In genomic region chr14:37594238-37594915, GRCh38 we compare ENCODE assay signal across 8 cellular contexts. TPM values are rescaled to one million over a fixed set of nuclear protein-coding genes. Genes with fewer than 3 reads are reported as not detected.
DNase-seq lines count a peak whose midpoint lies in the region; ATAC-seq, FAIRE-seq and TF ChIP-seq lines count a peak whose summit lies in the region.

No MANE protein-coding gene starts in this region.

- H3K27me3 ChIP-seq in endothelial cell of umbilical vein (ENCODE audit: control insufficient read depth in 2 of 2, insufficient read depth in 2 of 2, low read length in 2 of 2) (peaks cover 73 to 88% of the 10 kb centered on the region in 2 experiments), vagina (peaks cover 53% of the 10 kb centered on the region)

- H4K20me1 ChIP-seq in endothelial cell of umbilical vein (replicated peaks; ENCODE audit: control insufficient read depth, extremely low read depth, insufficient read depth, low read length) = no peaks in the 10 kb centered on the region

- H3K27ac ChIP-seq in endothelial cell of umbilical vein (ENCODE audit: insufficient read depth, low read depth, low read length) (no peak overlapping the region), vagina (peak overlapping the region; percentile 60)

- intact Hi-C loops in endothelial cell of umbilical vein (cut with micrococcal nuclease) = loop anchor here (1.0 to 2.0 kb wide), 2 partner anchors 280 to 348 kb away; no protein-coding TSS in a partner anchor
- intact Hi-C loops in vagina (cut with DNase I) = no loop called here

- H3K9me3 ChIP-seq in endothelial cell of umbilical vein (replicated peaks; ENCODE audit: control insufficient read depth, insufficient read depth, low read length) (no peaks in the 10 kb centered on the region), vagina (no peaks in the 10 kb centered on the region)

- TF ChIP-seq CTCF in AG04449 (IDR thresholded peaks at IDR 0.05; ENCODE audit: insufficient read depth, low read length, missing control alignments) (peak; percentile 67), GM12872 (IDR thresholded peaks at IDR 0.05; ENCODE audit: insufficient read depth, low read depth, low read length) (peak; percentile 49), endothelial cell of umbilical vein (IDR thresholded peaks at IDR 0.05; ENCODE audit: extremely low read depth in 1 of 2, insufficient read depth in 1 of 2, low read depth in 1 of 2, low read length in 2 of 2) (peak; percentile 81 to 89), vagina (IDR thresholded peaks at IDR 0.05) (peak in 2 of 3 experiments; percentile 22 to 43)

- no peaks in the 10 kb centered on the region for H3K79me2 ChIP-seq in endothelial cell of umbilical vein (ENCODE audit: control insufficient read depth, insufficient read depth, low read length)

- H3K36me3 ChIP-seq in endothelial cell of umbilical vein (ENCODE audit: control insufficient read depth in 2 of 2, extremely low read depth in 1 of 2, insufficient read depth in 2 of 2, low read length in 2 of 2) (no peaks in the 10 kb centered on the region), vagina (no peaks in the 10 kb centered on the region)

- no peak overlapping the region for H3K9ac ChIP-seq in endothelial cell of umbilical vein (replicated peaks; ENCODE audit: extremely low read depth, insufficient read depth, low read length)

- TF ChIP-seq POLR2A in endothelial cell of umbilical vein (IDR thresholded peaks at IDR 0.05; ENCODE audit: low read depth, low read length) (no peak), vagina (IDR thresholded peaks at IDR 0.05) (no peak)

- dilution Hi-C loops in endothelial cell of umbilical vein (cut with MboI; ENCODE audit: extremely low pct_ligation_motif_present, low sequenced_read_pairs) = no loop called here

- CTCF ChIA-PET in AG04449 (lab: Yijun Ruan, JAX) (interaction anchor here (0.6 to 2.5 kb wide), 24 partner anchors 10 to 393 kb away, joined by 3 to 28 read pairs (median 4); no protein-coding TSS in a partner anchor), endothelial cell of umbilical vein (lab: Charles Lee) (interaction anchor here (0.7 to 1.8 kb wide), 12 partner anchors 9 to 364 kb away, joined by 3 to 12 read pairs (median 7); no protein-coding TSS in a partner anchor)

- no TSS peak for BruUV-seq in endothelial cell of umbilical vein (replicated peaks; lab: Mats Ljungman, UMichigan)

- peaks cover 4% of the 10 kb centered on the region for H3K4me1 ChIP-seq in endothelial cell of umbilical vein (ENCODE audit: control insufficient read depth, extremely low read depth, insufficient read depth, low read length)
- H3K4me1 ChIP-seq in vagina = peaks cover 43% of the 10 kb centered on the region

- H3K9me1 ChIP-seq in endothelial cell of umbilical vein (replicated peaks; ENCODE audit: control insufficient read depth, extremely low read depth, insufficient read depth, low read length) = no peaks in the 10 kb centered on the region

- ATAC-seq in HG03175 (IDR thresholded peaks at IDR 0.05; ENCODE audit: unreplicated experiment) = no peak

- H3K4me3 ChIP-seq in AG04449 (ENCODE audit: low read depth, low read length) (peak overlapping the region; percentile 63), endothelial cell of umbilical vein (replicated peaks in 1 of 3; ENCODE audit: insufficient read depth in 1 of 3, low read depth in 1 of 3, low read length in 3 of 3) (peak overlapping the region; percentile 30 to 62 (median 41)), vagina (peak overlapping the region; percentile 43 to 44)

- POLR2A ChIA-PET in AG04449 (lab: Yijun Ruan, JAX) = no interaction called here
- POLR2A ChIA-PET in endothelial cell of umbilical vein (lab: Charles Lee) = no interaction called here

- peak; percentile 90 for FAIRE-seq in endothelial cell of umbilical vein (lab: Jason Lieb, UNC)

- H3K4me2 ChIP-seq in endothelial cell of umbilical vein (ENCODE audit: insufficient read depth, low read length) = peak overlapping the region; percentile 72

- H2AFZ ChIP-seq in endothelial cell of umbilical vein (ENCODE audit: low read depth, low read length) = peak overlapping the region; percentile 59

- peak; percentile 9 for DNase-seq in AG04449 (ENCODE audit: low read depth, low spot score)
- DNase-seq in NCI-H187 treated with DMSO at 0.1 percent for 48 hours (lab: John Stamatoyannopoulos, UW) = peak; percentile 86
- DNase-seq in SW 1271 (lab: John Stamatoyannopoulos, UW) = peak; percentile 34 to 78
- DNase-seq in endothelial cell of umbilical vein (ENCODE audit: low read depth, low spot score) = peak; percentile 80
- DNase-seq in myocyte (ENCODE audit: low read depth) = peak; percentile 96
- DNase-seq in vagina (ENCODE audit: extremely low spot score in 2 of 2) = no peak

TF ChIP-seq in endothelial cell of umbilical vein, 7 proteins besides CTCF, POLR2A, EP300 and RAD21:
- TF ChIP-seq MYC (IDR thresholded peaks at IDR 0.05; ENCODE audit: low read depth, low read length) (no peak), GATA2 (IDR thresholded peaks at IDR 0.05; ENCODE audit: insufficient read depth, insufficient read length, low read depth, low read length) (no peak), MAX (IDR thresholded peaks at IDR 0.05; ENCODE audit: insufficient read depth, insufficient read length) (no peak), FOS (IDR thresholded peaks at IDR 0.05; ENCODE audit: borderline replicate concordance, insufficient read depth, low read length) (no peak), POLR2AphosphoS5 (IDR thresholded peaks at IDR 0.05; ENCODE audit: insufficient read depth, low read depth, low read length) (no peak), JUN (IDR thresholded peaks at IDR 0.05; ENCODE audit: borderline replicate concordance, insufficient read depth, insufficient read length, low read depth) (no peak), EZH2 (IDR thresholded peaks at IDR 0.05; ENCODE audit: borderline replicate concordance, low read depth, low read length, severe bottlenecking) (no peak)
TF ChIP-seq in endothelial cell of umbilical vein: peak in this region for 0.

RNA-seq across cellular contexts. Expression of gene FOXA1, which starts 0.7 kb away (rescaled TPM):
- not detected in 2 replicates for total RNA-seq in endothelial cell of umbilical vein
- polyA plus RNA-seq in endothelial cell of umbilical vein = 0.06 TPM in 1 of 2 replicates, not detected in the other
- polyA plus RNA-seq in endothelial cell of umbilical vein (2011; cell fraction: cytosol; rRNA removed) = 0.03 TPM in 2 replicates
- 0.04 TPM in 1 of 2 replicates, not detected in the other for polyA plus RNA-seq in endothelial cell of umbilical vein (2011; cell fraction: nucleus; rRNA removed)
- polyA plus RNA-seq in endothelial cell of umbilical vein (2012) = 0.25 and 0.62 TPM in 2 replicates
- not detected in 2 replicates for polyA minus RNA-seq in endothelial cell of umbilical vein
- polyA minus RNA-seq in endothelial cell of umbilical vein (2011; cell fraction: cytosol; rRNA and poly(A)+ RNA removed) = 4.9 TPM
- polyA minus RNA-seq in endothelial cell of umbilical vein (2011; cell fraction: nucleus; rRNA and poly(A)+ RNA removed) = not detected in 2 replicates
- total RNA-seq in myocyte = 1.5 and 2.6 TPM in 2 replicates
- 0.24 TPM for polyA plus RNA-seq in myocyte (2012)
- total RNA-seq in vagina = 11.5 TPM

RNA-seq across cellular contexts. Expression of gene TTC6, which starts 1.1 kb away (rescaled TPM):
- total RNA-seq in endothelial cell of umbilical vein (0.75 TPM in 1 of 2 replicates, not detected in the other), myocyte (0.10 TPM in 1 of 2 replicates, not detected in the other), vagina (4.4 TPM)
- polyA plus RNA-seq in endothelial cell of umbilical vein = not detected in 2 replicates
- polyA plus RNA-seq in endothelial cell of umbilical vein (2011; cell fraction: cytosol; rRNA removed) = not detected in 2 replicates
- polyA plus RNA-seq in endothelial cell of umbilical vein (2011; cell fraction: nucleus; rRNA removed) = 0.06 and 0.37 TPM in 2 replicates
- polyA plus RNA-seq in endothelial cell of umbilical vein (2012) = 0.07 TPM in 1 of 2 replicates, not detected in the other
- not detected in 2 replicates for polyA minus RNA-seq in endothelial cell of umbilical vein
- polyA minus RNA-seq in endothelial cell of umbilical vein (2011; cell fraction: cytosol; rRNA and poly(A)+ RNA removed) = not detected
- polyA minus RNA-seq in endothelial cell of umbilical vein (2011; cell fraction: nucleus; rRNA and poly(A)+ RNA removed) = 0.19 and 0.29 TPM in 2 replicates
- polyA plus RNA-seq in myocyte (2012) = not detected

Comparison
In these comparisons a context has a peak if more than half of its experiments do, and no peak if none do; other contexts are left out.
1. DNase-seq: peak in AG04449 (single experiment), NCI-H187 treated with DMSO at 0.1 percent for 48 hours (single experiment), SW 1271 (2 of 2), endothelial cell of umbilical vein (single experiment) and myocyte (single experiment); none in vagina (0 of 2).
2. CTCF ChIP-seq: peak in every context shown above with its lines; median percentile 85 in endothelial cell of umbilical vein; 67 in AG04449; 49 in GM12872; 32 in vagina.
3. Peak in every context shown above with its lines, with median percentiles within 50 percentile points of each other: H3K4me3 ChIP-seq.